ENCODE assay signal across 26 cellular contexts in genomic region chr6:8546496-8546895, GRCh38.
DNase-seq lines count a peak whose midpoint lies in the region; ATAC-seq, FAIRE-seq and TF ChIP-seq lines count a peak whose summit lies in the region.
"Had no signal": no experiment of that assay in that cellular context is flagged by ENCODE, and none has a peak within 500 bp of the region (broad histone marks: within the 10 kb centered on the region; RNA-seq: fewer than 3 reads in every experiment).

No MANE protein-coding gene starts in this region.

- H3K4me1 Mint-ChIP-seq in activated CD4-positive, alpha-beta T cell treated with anti-CD3 and anti-CD28 coated beads, Interleukin-2, amount 10 ng/mL, durations not matched to agents 24 days and 14 days = no peaks in the 10 kb centered on the region
- H3K4me1 Mint-ChIP-seq: CD14-positive monocyte; CD4-positive, alpha-beta memory T cell; CD4-positive, CD25-positive, alpha-beta regulatory T cell; CD8-positive, alpha-beta memory T cell had no signal

- no peaks in the 10 kb centered on the region for H3K23me2 ChIP-seq in H1 (ENCODE audit: low read depth, low read length)

- no peak overlapping the region for H3K4me3 ChIP-seq in H1 (ENCODE audit: extremely low read depth in 1 of 4, insufficient read depth in 2 of 4, low read depth in 3 of 4, low read length in 4 of 4)
- H3K4me3 ChIP-seq: BLaER1, GM12878 had no signal

- no peaks in the 10 kb centered on the region for H3K9me3 ChIP-seq in H1 (ENCODE audit: insufficient read depth in 2 of 2, low read depth in 1 of 2, low read length in 1 of 2)
- H3K9me3 ChIP-seq: BE2C, BLaER1 had no signal

- no peak overlapping the region for H3K27ac Mint-ChIP-seq in activated CD4-positive, alpha-beta T cell treated with anti-CD3 and anti-CD28 coated beads, Interleukin-2, amount 10 ng/mL, durations not matched to agents 24 days and 14 days
- H3K27ac Mint-ChIP-seq: CD14-positive monocyte; CD4-positive, alpha-beta memory T cell; CD4-positive, CD25-positive, alpha-beta regulatory T cell; CD8-positive, alpha-beta memory T cell had no signal

- H3K4me1 ChIP-seq in H1 (replicated peaks in 1 of 4; ENCODE audit: control insufficient read depth in 3 of 4, insufficient read depth in 4 of 4, low read length in 3 of 4) = no peaks in the 10 kb centered on the region
- H3K4me1 ChIP-seq: BE2C, BLaER1 had no signal

- no peak overlapping the region for H4K5ac ChIP-seq in H1 (ENCODE audit: insufficient read length, low read depth, low read length)

- WGBS in H1 (ENCODE audit: extremely low coverage in 1 of 2, insufficient coverage in 1 of 2, insufficient read length in 1 of 2, insufficient replicate concordance in 2 of 2, low coverage in 1 of 2, low lambda C conversion rate in 2 of 2, missing lambda C conversion rate in 1 of 2), 2 experiments = 76% methylated on average over 7 of the region's 7 CpGs; no CpG with 5 or more reads in 1 of the 2 experiments

- H3K79me1 ChIP-seq in H1 (ENCODE audit: low read depth, low read length) = no peaks in the 10 kb centered on the region

- H3K27me3 ChIP-seq in H1 (replicated peaks in 1 of 4; ENCODE audit: control insufficient read depth in 3 of 4, extremely low read depth in 1 of 4, insufficient read depth in 3 of 4, low read length in 3 of 4) = no peaks in the 10 kb centered on the region
- H3K27me3 ChIP-seq: BE2C, BLaER1 had no signal

- H3K79me2 ChIP-seq in H1 (ENCODE audit: control insufficient read depth in 1 of 2, insufficient read depth in 2 of 2, low read length in 2 of 2) = no peaks in the 10 kb centered on the region

- H3K4me2 ChIP-seq in H1 (ENCODE audit: insufficient read depth in 1 of 2, low read depth in 2 of 2, low read length in 2 of 2) = no peak overlapping the region
- H3K4me2 ChIP-seq: BLaER1 had no signal

- no peak for TF ChIP-seq CTCF in H1 (IDR thresholded peaks at IDR 0.05; ENCODE audit: control extremely low read depth in 1 of 3, insufficient read depth in 1 of 3, low read depth in 1 of 3, low read length in 3 of 3)

- no peak overlapping the region for H2BK5ac ChIP-seq in H1 (ENCODE audit: low read depth, low read length)

- no peak overlapping the region for H3K9ac ChIP-seq in H1 (replicated peaks in 1 of 4; ENCODE audit: extremely low read depth in 1 of 4, low read depth in 3 of 4, low read length in 3 of 4)
- H3K9ac ChIP-seq: BLaER1 had no signal

- POLR2A ChIA-PET in H1 (lab: Charles Lee; ENCODE audit: partially characterized antibody) = no interaction called here

- no peak overlapping the region for H4K91ac ChIP-seq in H1 (replicated peaks; ENCODE audit: insufficient read length, low read length)

- no peaks in the 10 kb centered on the region for H3K36me3 Mint-ChIP-seq in activated CD4-positive, alpha-beta T cell treated with anti-CD3 and anti-CD28 coated beads, Interleukin-2, amount 10 ng/mL, durations not matched to agents 24 days and 14 days (ENCODE audit: low read depth)
- H3K36me3 Mint-ChIP-seq: CD14-positive monocyte; CD4-positive, alpha-beta memory T cell; CD4-positive, CD25-positive, alpha-beta regulatory T cell; CD8-positive, alpha-beta memory T cell had no signal

- H3K4ac ChIP-seq in H1 (replicated peaks; ENCODE audit: insufficient read length, low read depth, low read length) = no peak overlapping the region

- no peak overlapping the region for H3K18ac ChIP-seq in H1 (ENCODE audit: extremely low read depth, low read length)

- H3K36me3 ChIP-seq in H1 (ENCODE audit: control insufficient read depth in 2 of 4, insufficient read depth in 4 of 4, low read length in 3 of 4) = no peaks in the 10 kb centered on the region; a peak in 1 of 8 replicates
- H3K36me3 ChIP-seq: BE2C, BLaER1 had no signal

- H4K8ac ChIP-seq in H1 (ENCODE audit: extremely low read depth, insufficient read depth, low read length) = no peak overlapping the region

- no peak overlapping the region for H2BK120ac ChIP-seq in H1 (replicated peaks; ENCODE audit: low read depth, low read length)

- no peak overlapping the region for H2AFZ ChIP-seq in H1 (ENCODE audit: low read length)

- H2AK5ac ChIP-seq in H1 (ENCODE audit: low read depth, low read length) = no peak overlapping the region

- no peak for TF ChIP-seq RAD21 in H1 (IDR thresholded peaks at IDR 0.05 in 1 of 2, conservative IDR thresholded peaks at IDR 0.05 in 1 of 2; ENCODE audit: low read depth in 2 of 2, low read length in 2 of 2)

- H2BK12ac ChIP-seq in H1 (ENCODE audit: low read depth, low read length) = no peak overlapping the region

- CTCF ChIA-PET in H1 (lab: Charles Lee; ENCODE audit: partially characterized antibody) = no interaction called here

- ATAC-seq in GM19328 (IDR thresholded peaks at IDR 0.05; ENCODE audit: unreplicated experiment) = no peak
- ATAC-seq: GM12878 had no signal

- H3K4me3 Mint-ChIP-seq in activated CD4-positive, alpha-beta T cell treated with anti-CD3 and anti-CD28 coated beads, Interleukin-2, amount 10 ng/mL, durations not matched to agents 24 days and 14 days = no peak overlapping the region
- H3K4me3 Mint-ChIP-seq: CD14-positive monocyte; CD4-positive, alpha-beta memory T cell; CD4-positive, CD25-positive, alpha-beta regulatory T cell; CD8-positive, alpha-beta memory T cell had no signal

- 0 out of 2 replicates have a peak overlapping the region, but pooled peaks have one; percentile 32 for H2BK15ac ChIP-seq in H1 (ENCODE audit: low read length)

- FAIRE-seq in H1 (lab: Jason Lieb, UNC) (no peak), RCC 7860 (lab: Jason Lieb, UNC) (no peak)
- FAIRE-seq: A204.1, GM12878, GM12892, GM18507 had no signal

- no peaks in the 10 kb centered on the region for H4K20me1 ChIP-seq in H1 (replicated peaks in 1 of 2; ENCODE audit: control insufficient read depth in 1 of 2, insufficient read depth in 2 of 2, low read length in 2 of 2)
- H4K20me1 ChIP-seq: BLaER1 had no signal

- no peak overlapping the region for H3K23ac ChIP-seq in H1 (ENCODE audit: insufficient read length)

- no peak for TF ChIP-seq EP300 in H1 (IDR thresholded peaks at IDR 0.05; ENCODE audit: borderline replicate concordance in 1 of 2, low read depth in 2 of 2, low read length in 2 of 2)

- no peaks in the 10 kb centered on the region for H3K27me3 Mint-ChIP-seq in activated CD4-positive, alpha-beta T cell treated with anti-CD3 and anti-CD28 coated beads, Interleukin-2, amount 10 ng/mL, durations not matched to agents 24 days and 14 days
- H3K27me3 Mint-ChIP-seq: CD4-positive, CD25-positive, alpha-beta regulatory T cell had no signal

- H2BK20ac ChIP-seq in H1 (ENCODE audit: low read length) = no peak overlapping the region

- no peak for TF ChIP-seq POLR2A in H1 (IDR thresholded peaks at IDR 0.05; ENCODE audit: control extremely low read depth in 1 of 2, low read depth in 2 of 2, low read length in 2 of 2)

- H3K27ac ChIP-seq in H1 (ENCODE audit: low read depth, low read length) = no peak overlapping the region
- H3K27ac ChIP-seq: BLaER1 had no signal

- H3K9me3 Mint-ChIP-seq in activated CD4-positive, alpha-beta T cell treated with anti-CD3 and anti-CD28 coated beads, Interleukin-2, amount 10 ng/mL, durations not matched to agents 24 days and 14 days = no peaks in the 10 kb centered on the region

- H3K14ac ChIP-seq in H1 (ENCODE audit: insufficient read length) = no peak overlapping the region

- DNase-seq in amniotic epithelial cell (ENCODE audit: low read depth) (peak; percentile 3), H1 (ENCODE audit: low read depth in 1 of 2, low spot score in 2 of 2) (no peak), RCC 7860 (ENCODE audit: low spot score) (no peak)
- DNase-seq in activated CD4-positive, alpha-beta T cell treated with anti-CD3 and anti-CD28 coated beads, Interleukin-2, amount 10 ng/mL, durations not matched to agents 24 days and 14 days = no peak
- DNase-seq: 8988T; ACHN; BE2C; C1 segment of cervical spinal cord; CD4-positive, alpha-beta memory T cell; CD4-positive, CD25-positive, alpha-beta regulatory T cell; CD8-positive, alpha-beta memory T cell; COR-L47; DMS 273 treated with DMSO at 0.1 percent for 48 hours; DMS153; DMS53; DMS79; DND-41; EL; GDM1 had no signal

- H3K56ac ChIP-seq in H1 (replicated peaks; ENCODE audit: insufficient read length, low read depth, low read length) = no peak overlapping the region

- intact Hi-C loops in activated CD4-positive, alpha-beta T cell treated with anti-CD3 and anti-CD28 coated beads, Interleukin-2, amount 10 ng/mL, durations not matched to agents 24 days and 14 days (cut with micrococcal nuclease) = no loop called here

TF ChIP-seq in H1, 55 proteins besides CTCF, POLR2A, EP300 and RAD21 (continues in another document):
- TF ChIP-seq SUZ12 (IDR thresholded peaks at IDR 0.05; ENCODE audit: low read length) (no peak), KDM1A (IDR thresholded peaks at IDR 0.05; ENCODE audit: borderline replicate concordance, low read length) (no peak), KDM4A (IDR thresholded peaks at IDR 0.05; ENCODE audit: low read depth, low read length, severe bottlenecking) (no peak), CREB1 (IDR thresholded peaks at IDR 0.05) (no peak), EGR1 (IDR thresholded peaks at IDR 0.05; ENCODE audit: borderline replicate concordance, low read depth, low read length) (no peak), JUN (IDR thresholded peaks at IDR 0.05; ENCODE audit: low read depth, low read length) (no peak), JUND (IDR thresholded peaks at IDR 0.05; ENCODE audit: low read length) (no peak), KDM5A (IDR thresholded peaks at IDR 0.05; ENCODE audit: low read length) (no peak), SIRT6 (IDR thresholded peaks at IDR 0.05; ENCODE audit: low read length) (no peak), SRF (IDR thresholded peaks at IDR 0.05; ENCODE audit: low read depth, low read length) (no peak), EZH2 (IDR thresholded peaks at IDR 0.05; ENCODE audit: low read depth, low read length, severe bottlenecking) (no peak), GABPA (IDR thresholded peaks at IDR 0.05; ENCODE audit: borderline replicate concordance, insufficient read depth, low read length) (no peak), TBP (IDR thresholded peaks at IDR 0.05; ENCODE audit: low read depth, low read length) (no peak), BACH1 (IDR thresholded peaks at IDR 0.05; ENCODE audit: low read length) (no peak)
- TF ChIP-seq, protein P1, sequence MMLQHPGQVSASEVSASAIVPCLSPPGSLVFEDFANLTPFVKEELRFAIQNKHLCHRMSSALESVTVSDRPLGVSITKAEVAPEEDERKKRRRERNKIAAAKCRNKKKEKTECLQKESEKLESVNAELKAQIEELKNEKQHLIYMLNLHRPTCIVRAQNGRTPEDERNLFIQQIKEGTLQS (IDR thresholded peaks at IDR 0.05; ENCODE audit: insufficient read depth, low read depth, low read length) = no peak
